In genomic region chr5:109989994-109990722, GRCh38 we compare ENCODE assay signal across 1 cellular context.
TF ChIP-seq lines count a peak whose summit lies in the region.

No MANE protein-coding gene starts in this region.

TF ChIP-seq in HepG2, 621 proteins besides CTCF, POLR2A, EP300 and RAD21 (continued from another document and continues in another):
- TF ChIP-seq ARID5B (CRISPR knock-in tag; IDR thresholded peaks at IDR 0.05) (peak; percentile 79), MYC (CRISPR knock-in tag; IDR thresholded peaks at IDR 0.05; ENCODE audit: borderline replicate concordance) (no peak), SRSF4 (IDR thresholded peaks at IDR 0.05; ENCODE audit: low read depth, low read length, poor library complexity, severe bottlenecking) (no peak), RCOR2 (CRISPR knock-in tag; IDR thresholded peaks at IDR 0.05) (peak; percentile 53; the same call in 1 of the 2 replicates), HMG20B (CRISPR knock-in tag; conservative IDR thresholded peaks at IDR 0.05) (0 out of 2 replicates have a peak, but pooled peaks have one; percentile 19), HNRNPUL1 (IDR thresholded peaks at IDR 0.05; ENCODE audit: low read depth, low read length) (peak; percentile 90; the same call in 1 of the 2 replicates), ZBTB25 (CRISPR knock-in tag; IDR thresholded peaks at IDR 0.05) (no peak), ZBTB39 (CRISPR knock-in tag; IDR thresholded peaks at IDR 0.05) (no peak), ZFP90 (CRISPR knock-in tag; IDR thresholded peaks at IDR 0.05; ENCODE audit: borderline replicate concordance) (no peak), TFDP1 (CRISPR knock-in tag; IDR thresholded peaks at IDR 0.05; ENCODE audit: borderline replicate concordance) (no peak), NCOR1 (IDR thresholded peaks at IDR 0.05; ENCODE audit: borderline replicate concordance, low read length) (peak; percentile 65; the same call in 1 of the 2 replicates), KAT8 (CRISPR knock-in tag; IDR thresholded peaks at IDR 0.05) (0 out of 2 replicates have a peak, but pooled peaks have one; percentile 11), ZNF841 (CRISPR knock-in tag; IDR thresholded peaks at IDR 0.05; ENCODE audit: borderline replicate concordance) (no peak), FOXP1 (IDR thresholded peaks at IDR 0.05) (no peak), FOXP1 (CRISPR knock-in tag; IDR thresholded peaks at IDR 0.05) (0 out of 2 replicates have a peak, but pooled peaks have one; percentile 13), ZNF24 (IDR thresholded peaks at IDR 0.05) (no peak), ZNF687 (CRISPR knock-in tag; IDR thresholded peaks at IDR 0.05) (no peak), SETDB1 (CRISPR knock-in tag; IDR thresholded peaks at IDR 0.05; ENCODE audit: borderline replicate concordance) (no peak), U2AF1 (optimal IDR thresholded peaks at IDR 0.05; ENCODE audit: low read depth, low read length) (no peak), IRF2 (CRISPR knock-in tag; IDR thresholded peaks at IDR 0.05) (no peak), ARNT2 (CRISPR knock-in tag; IDR thresholded peaks at IDR 0.05; ENCODE audit: low read depth) (no peak), SAP130 (CRISPR knock-in tag; IDR thresholded peaks at IDR 0.05; ENCODE audit: low read depth) (peak; percentile 30; the same call in 1 of the 2 replicates), PAXIP1 (CRISPR knock-in tag; conservative IDR thresholded peaks at IDR 0.05) (peak; percentile 98), ARHGAP35 (CRISPR knock-in tag; IDR thresholded peaks at IDR 0.05; ENCODE audit: borderline replicate concordance) (no peak), ZNF543 (CRISPR knock-in tag; IDR thresholded peaks at IDR 0.05) (no peak), CENPT (CRISPR knock-in tag; IDR thresholded peaks at IDR 0.05; ENCODE audit: low read depth) (no peak), FOXA3 (CRISPR knock-in tag; IDR thresholded peaks at IDR 0.05) (peak; percentile 69), ZBTB3 (CRISPR knock-in tag; IDR thresholded peaks at IDR 0.05; ENCODE audit: borderline replicate concordance, low read depth) (no peak), ZNF512B (CRISPR knock-in tag; IDR thresholded peaks at IDR 0.05; ENCODE audit: borderline replicate concordance) (no peak), BCLAF1 (IDR thresholded peaks at IDR 0.05) (no peak), NAIF1 (CRISPR knock-in tag; IDR thresholded peaks at IDR 0.05; ENCODE audit: borderline replicate concordance) (no peak), GATAD2A (CRISPR knock-in tag; IDR thresholded peaks at IDR 0.05) (peak; percentile 71; the same call in 1 of the 2 replicates), DRAP1 (CRISPR knock-in tag; IDR thresholded peaks at IDR 0.05) (peak; percentile 37; the same call in 1 of the 2 replicates)
